Comparison of ENCODE assay signal across 24 cellular contexts in the genomic region with DNA sequence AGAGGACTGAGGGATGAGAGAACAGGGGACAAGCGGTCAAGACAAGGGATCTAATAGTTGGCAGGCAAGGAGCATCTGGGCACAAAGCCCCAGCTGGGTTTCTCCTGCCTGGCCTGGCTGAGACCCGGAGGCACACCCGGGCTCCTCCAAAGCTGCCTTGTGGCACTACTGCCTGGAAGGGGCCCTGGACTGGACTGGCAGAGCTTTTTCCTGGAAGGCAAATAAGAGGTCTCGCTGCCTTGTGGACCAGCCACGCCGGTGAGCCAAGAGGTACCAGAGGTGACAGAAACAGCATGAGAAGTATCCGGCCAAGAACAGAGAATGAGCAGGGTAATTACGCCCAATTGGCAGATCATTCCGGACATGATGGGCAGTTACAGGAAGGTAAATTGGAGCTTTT.
"Had no signal": no experiment of that assay in that cellular context is flagged by ENCODE, and none has a peak within 500 bp of the region (broad histone marks: within the 10 kb centered on the region; RNA-seq: fewer than 3 reads in every experiment).

No MANE protein-coding gene starts in this region.

- H3K27me3 Mint-ChIP-seq: activated B cell treated with CpG ODN at 0.5 μM for 24 hours; activated CD4-positive, alpha-beta T cell treated with anti-CD3 and anti-CD28 coated beads, Interleukin-2, amount 10 ng/mL, durations not matched to agents 24 days and 14 days; activated CD8-positive, alpha-beta memory T cell treated with anti-CD3 and anti-CD28 coated beads, Interleukin-2, amount 10 ng/mL, durations not matched to agents 7 days and 5 days; activated T-cell treated with anti-CD3 and anti-CD28 coated beads, Interleukin-2, amount 50 U/mL, for 24 hours had no signal

- H3K4me3 Mint-ChIP-seq: activated B cell treated with CpG ODN at 0.5 μM for 24 hours; activated CD4-positive, alpha-beta T cell treated with anti-CD3 and anti-CD28 coated beads, Interleukin-2, amount 10 ng/mL, durations not matched to agents 24 days and 14 days; activated CD8-positive, alpha-beta memory T cell treated with anti-CD3 and anti-CD28 coated beads, Interleukin-2, amount 10 ng/mL, durations not matched to agents 7 days and 5 days; activated naive CD4-positive, alpha-beta T cell treated with anti-CD3 and anti-CD28 coated beads for 36 hours; activated T-cell treated with anti-CD3 and anti-CD28 coated beads, Interleukin-2, amount 50 U/mL, for 24 hours; activated T-helper 1 cell treated with anti-CD3 and anti-CD28 coated beads, Interleukin-12 subunit alpha, Interleukin-12 subunit beta, Interleukin-2, Interleukin-4 antibody, amounts not matched to agents 30 ng/mL and 10 ng/mL and 1 ng/mL, durations not matched to agents 14 hours and 24 hours and 36 hours had no signal

- H3K9me3 ChIP-seq: breast epithelium, Peyer's patch had no signal

- ATAC-seq: activated CD8-positive, alpha-beta memory T cell treated with anti-CD3 and anti-CD28 coated beads, Interleukin-2, amount 10 ng/mL, durations not matched to agents 7 days and 5 days had no signal

- H3K27ac Mint-ChIP-seq: activated B cell treated with CpG ODN at 0.5 μM for 24 hours; activated CD8-positive, alpha-beta memory T cell treated with anti-CD3 and anti-CD28 coated beads, Interleukin-2, amount 10 ng/mL, durations not matched to agents 7 days and 5 days; activated naive CD4-positive, alpha-beta T cell treated with anti-CD3 and anti-CD28 coated beads for 36 hours; activated T-cell treated with anti-CD3 and anti-CD28 coated beads, Interleukin-2, amount 50 U/mL, for 24 hours; activated T-helper 1 cell treated with anti-CD3 and anti-CD28 coated beads, Interleukin-12 subunit alpha, Interleukin-12 subunit beta, Interleukin-2, Interleukin-4 antibody, amounts not matched to agents 30 ng/mL and 10 ng/mL and 1 ng/mL, durations not matched to agents 14 hours and 24 hours and 36 hours had no signal

- H3K9me3 Mint-ChIP-seq: activated B cell treated with CpG ODN at 0.5 μM for 24 hours; activated CD4-positive, alpha-beta T cell treated with anti-CD3 and anti-CD28 coated beads, Interleukin-2, amount 10 ng/mL, durations not matched to agents 24 days and 14 days; activated naive CD4-positive, alpha-beta T cell treated with anti-CD3 and anti-CD28 coated beads for 36 hours; activated T-cell treated with anti-CD3 and anti-CD28 coated beads, Interleukin-2, amount 50 U/mL, for 24 hours; activated T-helper 1 cell treated with anti-CD3 and anti-CD28 coated beads, Interleukin-12 subunit alpha, Interleukin-12 subunit beta, Interleukin-2, Interleukin-4 antibody, amounts not matched to agents 30 ng/mL and 10 ng/mL and 1 ng/mL, durations not matched to agents 14 hours and 24 hours and 36 hours had no signal

- H3K4me1 Mint-ChIP-seq: activated B cell treated with CpG ODN at 0.5 μM for 24 hours; activated CD4-positive, alpha-beta T cell treated with anti-CD3 and anti-CD28 coated beads, Interleukin-2, amount 10 ng/mL, durations not matched to agents 24 days and 14 days; activated CD8-positive, alpha-beta memory T cell treated with anti-CD3 and anti-CD28 coated beads, Interleukin-2, amount 10 ng/mL, durations not matched to agents 7 days and 5 days had no signal

- FAIRE-seq: TTC549 had no signal

- DNase-seq: activated B cell treated with CpG ODN at 0.5 μM for 24 hours; activated CD4-positive, alpha-beta T cell treated with anti-CD3 and anti-CD28 coated beads for 1 hour; activated CD4-positive, alpha-beta T cell treated with anti-CD3 and anti-CD28 coated beads, Interleukin-2, amount 10 ng/mL, durations not matched to agents 24 days and 14 days; activated CD4-positive, alpha-beta T cell treated with anti-CD3 and anti-CD28 coated beads, Interleukin-2, amount 50 U/mL, for 48 hours; activated CD8-positive, alpha-beta memory T cell treated with anti-CD3 and anti-CD28 coated beads, Interleukin-2, amount 10 ng/mL, durations not matched to agents 7 days and 5 days; activated effector memory CD4-positive, alpha-beta T cell treated with anti-CD3 and anti-CD28 coated beads, Interleukin-2, amount 50 U/mL, for 16 hours; activated naive CD4-positive, alpha-beta T cell treated with anti-CD3 and anti-CD28 coated beads for 36 hours; activated T-cell treated with anti-CD3 and anti-CD28 coated beads, Interleukin-2, amount 50 U/mL, for 24 hours; central memory CD4-positive, alpha-beta T cell; KBM-7; NCI-H1048; NCI-H1930; NCI-H2171; NCI-H2227 treated with DMSO at 0.1 percent for 48 hours; NCI-H510A; NCI-H526 treated with DMSO at 0.1 percent for 48 hours; NCI-H82; Peyer's patch; SHP77 treated with DMSO at 0.1 percent for 48 hours; T-helper 2 cell; T1000 had no signal
